In the genomic region with DNA sequence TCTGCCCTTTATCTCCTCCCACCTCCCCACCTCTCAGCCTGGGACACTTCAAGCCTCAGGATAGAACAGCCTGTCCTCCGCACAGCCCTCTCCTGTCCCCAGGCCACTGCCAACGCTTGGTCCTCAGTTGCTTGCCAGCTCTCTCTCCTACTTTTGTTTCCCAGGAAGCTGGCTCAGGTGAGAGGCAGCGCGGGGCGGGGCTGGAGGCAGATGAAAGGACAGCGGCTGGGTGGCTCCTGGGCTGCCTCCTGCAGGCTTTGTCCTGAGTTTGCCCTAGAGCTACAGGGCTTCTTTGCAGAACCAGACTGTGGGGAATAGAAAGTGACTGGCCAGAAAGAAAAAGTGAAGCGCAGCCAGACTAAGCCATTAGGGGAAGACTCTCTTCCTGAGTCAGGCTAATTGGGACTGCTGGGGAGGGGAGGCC, we compare ENCODE assay signal across 11 cellular contexts. TPM values are rescaled to one million over a fixed set of nuclear protein-coding genes. Genes with fewer than 3 reads are reported as not detected.
A peak's percentile ranks its signal among the peaks of the same experiment; 100 is the strongest.
DNase-seq lines count a peak whose midpoint lies in the region; ATAC-seq and TF ChIP-seq lines count a peak whose summit lies in the region.
"Had no signal": no experiment of that assay in that cellular context is flagged by ENCODE, and none has a peak within 500 bp of the region (broad histone marks: within the 10 kb centered on the region; RNA-seq: fewer than 3 reads in every experiment).

No MANE protein-coding gene starts in this region.

- no peaks in the 10 kb centered on the region for H3K36me3 ChIP-seq in colonic mucosa

- no peak overlapping the region for H3K27ac ChIP-seq in colonic mucosa

- H3K4me1 Mint-ChIP-seq in nephron, result peaks cover 26% of the 10 kb centered on the region
- H3K4me1 Mint-ChIP-seq: CD8-positive, alpha-beta memory T cell had no signal

- H3K27ac Mint-ChIP-seq in nephron, result peak overlapping the region; percentile 48 to 68 (median 60)
- H3K27ac Mint-ChIP-seq: CD8-positive, alpha-beta memory T cell; HFFc6 had no signal

- no peaks in the 10 kb centered on the region for H3K4me1 ChIP-seq in colonic mucosa

- DNase-seq in ELF-1 (ENCODE audit: low read depth, low spot score) (peak; percentile 96), NCI-H2196 treated with DMSO at 0.1 percent for 48 hours (lab: John Stamatoyannopoulos, UW; ENCODE audit: unreplicated experiment) (peak; percentile 47), colonic mucosa (peak; percentile 71), NCI-H82 treated with DMSO at 0.1 percent for 48 hours (lab: John Stamatoyannopoulos, UW; ENCODE audit: unreplicated experiment) (no peak), T-helper 1 cell (no peak)
- DNase-seq: CD8-positive, alpha-beta memory T cell; HFFc6; stimulated activated CD4-positive, alpha-beta T cell treated with anti-CD3 and anti-CD28 coated beads, Interleukin-12 subunit alpha, Interleukin-12 subunit beta, amount 100 ng/mL, for 4 hours had no signal

- TF ChIP-seq CTCF in colonic mucosa (IDR thresholded peaks at IDR 0.05), result no peak
- no peak for TF ChIP-seq CTCF in nephron (IDR thresholded peaks at IDR 0.05; ENCODE audit: unreplicated experiment in 3 of 3)

- no peaks in the 10 kb centered on the region for H3K9me3 ChIP-seq in colonic mucosa

- H3K36me3 Mint-ChIP-seq in nephron (ENCODE audit: low read depth), result peaks cover 3% of the 10 kb centered on the region
- H3K36me3 Mint-ChIP-seq: CD8-positive, alpha-beta memory T cell had no signal

- no peak overlapping the region for H3K9ac ChIP-seq in colonic mucosa (ENCODE audit: low read depth in 2 of 2, low read length in 2 of 2)

- intact Hi-C loops in colonic mucosa (cut with DNase I), result loop anchor here (10.0 kb wide), 1 partner anchor 635 kb away; no protein-coding TSS in a partner anchor

- H3K27me3 ChIP-seq in colonic mucosa, result no peaks in the 10 kb centered on the region

- H3K9me3 Mint-ChIP-seq in nephron, result no peaks in the 10 kb centered on the region
- H3K9me3 Mint-ChIP-seq: CD8-positive, alpha-beta memory T cell; HFFc6 had no signal

- no peak overlapping the region for H3K4me3 Mint-ChIP-seq in nephron
- H3K4me3 Mint-ChIP-seq: CD8-positive, alpha-beta memory T cell; HFFc6 had no signal

- ATAC-seq in GM21825 (IDR thresholded peaks at IDR 0.05; ENCODE audit: unreplicated experiment) (no peak), HG03460 (IDR thresholded peaks at IDR 0.05; ENCODE audit: unreplicated experiment) (no peak)

- H3K27me3 Mint-ChIP-seq in nephron (ENCODE audit: low read depth), result no peaks in the 10 kb centered on the region
- H3K27me3 Mint-ChIP-seq: CD8-positive, alpha-beta memory T cell had no signal

- no peak overlapping the region for H3K4me3 ChIP-seq in colonic mucosa

RNA-seq across cellular contexts. Expression of gene CDC42EP4, which starts 48.2 kb away (rescaled TPM):
- total RNA-seq in colonic mucosa, result 10 to 100 TPM; 52.8 to 65.3 TPM

Comparison
In these comparisons a context has a peak if more than half of its experiments do, and no peak if none do; other contexts are left out.
1. DNase-seq: peak in ELF-1 (single experiment), NCI-H2196 treated with DMSO at 0.1 percent for 48 hours (single experiment) and colonic mucosa (single experiment); none in NCI-H82 treated with DMSO at 0.1 percent for 48 hours (single experiment) and T-helper 1 cell (0 of 5).